20 cellular contexts compared by ENCODE assay signal in the genomic region with DNA sequence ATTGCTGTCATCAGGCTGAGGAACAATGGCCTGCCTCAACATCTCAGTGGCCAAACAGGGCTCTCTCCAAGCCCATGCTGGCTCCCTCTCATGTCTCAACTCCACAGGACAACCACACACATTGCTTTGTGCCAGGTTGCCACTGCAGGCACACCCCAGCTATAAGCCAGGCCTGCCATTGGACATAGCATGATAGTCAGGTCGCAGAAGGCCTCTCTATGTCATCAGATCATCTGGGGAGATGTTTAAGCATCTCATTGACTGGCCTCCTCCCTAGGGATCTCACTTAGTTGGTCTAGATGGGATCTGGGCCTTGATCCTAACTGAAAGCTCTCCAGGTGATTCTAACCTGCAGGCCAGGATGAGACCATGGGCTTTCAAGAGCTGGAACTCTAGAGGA.
A peak's percentile ranks its signal among the peaks of the same experiment; 100 is the strongest.
DNase-seq lines count a peak whose midpoint lies in the region; ATAC-seq, FAIRE-seq and TF ChIP-seq lines count a peak whose summit lies in the region.
"Had no signal": no experiment of that assay in that cellular context is flagged by ENCODE, and none has a peak within 500 bp of the region (broad histone marks: within the 10 kb centered on the region; RNA-seq: fewer than 3 reads in every experiment).

No MANE protein-coding gene starts in this region.

- no peak overlapping the region for H3K27ac Mint-ChIP-seq in osteocyte (ENCODE audit: unreplicated experiment)
- H3K27ac Mint-ChIP-seq: CD4-positive, alpha-beta memory T cell; GM23338; H9 had no signal

- H3K27me3 ChIP-seq in bronchial epithelial cell (ENCODE audit: control insufficient read depth, insufficient read depth, low read length) (no peaks in the 10 kb centered on the region), esophagus muscularis mucosa (peaks cover 0 to 7% (median 0%) of the 10 kb centered on the region in 4 donors)

- H3K4me3 ChIP-seq in bronchial epithelial cell (ENCODE audit: low read depth, low read length) = no peak overlapping the region
- no peak overlapping the region for H3K4me3 ChIP-seq in coronary artery
- H3K4me3 ChIP-seq in esophagus muscularis mucosa = no peak overlapping the region
- H3K4me3 ChIP-seq: GM23338 had no signal

- FAIRE-seq in bronchial epithelial cell (lab: Jason Lieb, UNC) = peak; percentile 68
- FAIRE-seq: GM12892, GM19239 had no signal

- no peak for TF ChIP-seq EP300 in esophagus muscularis mucosa (IDR thresholded peaks at IDR 0.05)

- peaks cover 6% of the 10 kb centered on the region for H3K9me3 Mint-ChIP-seq in osteocyte (ENCODE audit: unreplicated experiment)
- H3K9me3 Mint-ChIP-seq: CD4-positive, alpha-beta memory T cell; H9 had no signal

- ATAC-seq in GM18498 (IDR thresholded peaks at IDR 0.05; ENCODE audit: unreplicated experiment) = no peak
- ATAC-seq: HCT116 had no signal

- no peaks in the 10 kb centered on the region for H3K36me3 Mint-ChIP-seq in osteocyte (ENCODE audit: unreplicated experiment)
- H3K36me3 Mint-ChIP-seq: CD4-positive, alpha-beta memory T cell had no signal

- H3K27me3 Mint-ChIP-seq in osteocyte (ENCODE audit: unreplicated experiment) = no peaks in the 10 kb centered on the region

- H3K9me3 ChIP-seq in esophagus muscularis mucosa = no peaks in the 10 kb centered on the region

- intact Hi-C loops in esophagus muscularis mucosa (cut with DNase I) = no loop called here

- H3K36me3 ChIP-seq in bronchial epithelial cell (ENCODE audit: control insufficient read depth, insufficient read depth, low read length) = no peaks in the 10 kb centered on the region
- no peaks in the 10 kb centered on the region for H3K36me3 ChIP-seq in esophagus muscularis mucosa

- peak; percentile 26 for DNase-seq in activated CD8-positive, alpha-beta memory T cell treated with anti-CD3 and anti-CD28 coated beads, Interleukin-2, amount 50 U/mL, for 48 hours
- DNase-seq in activated CD8-positive, alpha-beta memory T cell treated with anti-CD3 and anti-CD28 coated beads for 24 hours = no peak
- DNase-seq in bronchial epithelial cell (ENCODE audit: low read depth) (no peak), coronary artery (ENCODE audit: low spot score) (peak; percentile 54), osteocyte (ENCODE audit: extremely low spot score, unreplicated experiment) (peak; percentile 62), NCI-H2196 (lab: John Stamatoyannopoulos, UW; ENCODE audit: unreplicated experiment) (no peak), esophagus muscularis mucosa (ENCODE audit: extremely low spot score) (no peak)
- DNase-seq: C1 segment of cervical spinal cord; Calu3; CD4-positive, alpha-beta memory T cell; COR-L47; DMS53; DMS79 treated with DMSO at 0.1 percent for 48 hours; GF-D8; H9 had no signal

- WGBS in esophagus muscularis mucosa = no CpG with 5 or more reads among the region's 1 CpG

- no peaks in the 10 kb centered on the region for H3K4me1 ChIP-seq in esophagus muscularis mucosa

- no peak overlapping the region for H3K27ac ChIP-seq in coronary artery
- no peak overlapping the region for H3K27ac ChIP-seq in esophagus muscularis mucosa (replicated peaks in 1 of 4)

- no peak for TF ChIP-seq CTCF in bronchial epithelial cell (IDR thresholded peaks at IDR 0.05; ENCODE audit: insufficient read depth, low read length, severe bottlenecking)
- TF ChIP-seq CTCF in coronary artery (IDR thresholded peaks at IDR 0.05) = no peak
- TF ChIP-seq CTCF in osteocyte (IDR thresholded peaks at IDR 0.05) = no peak
- no peak for TF ChIP-seq CTCF in esophagus muscularis mucosa (IDR thresholded peaks at IDR 0.05)

- H3K4me3 Mint-ChIP-seq in osteocyte (ENCODE audit: unreplicated experiment) = no peak overlapping the region
- H3K4me3 Mint-ChIP-seq: CD4-positive, alpha-beta memory T cell; GM23338; H9 had no signal

- no peak for TF ChIP-seq POLR2A in esophagus muscularis mucosa (IDR thresholded peaks at IDR 0.05; ENCODE audit: low read depth)

- no peaks in the 10 kb centered on the region for H3K4me1 Mint-ChIP-seq in osteocyte (ENCODE audit: unreplicated experiment)
- H3K4me1 Mint-ChIP-seq: GM23338, H9 had no signal

Comparison
In these comparisons a context has a peak if more than half of its experiments do, and no peak if none do; other contexts are left out.
1. DNase-seq: peak in activated CD8-positive, alpha-beta memory T cell treated with anti-CD3 and anti-CD28 coated beads, Interleukin-2, amount 50 U/mL, for 48 hours (single experiment), coronary artery (single experiment) and osteocyte (single experiment); none in activated CD8-positive, alpha-beta memory T cell treated with anti-CD3 and anti-CD28 coated beads for 24 hours (single experiment), bronchial epithelial cell (single experiment), NCI-H2196 (single experiment) and esophagus muscularis mucosa (single experiment).